In the genomic region with DNA sequence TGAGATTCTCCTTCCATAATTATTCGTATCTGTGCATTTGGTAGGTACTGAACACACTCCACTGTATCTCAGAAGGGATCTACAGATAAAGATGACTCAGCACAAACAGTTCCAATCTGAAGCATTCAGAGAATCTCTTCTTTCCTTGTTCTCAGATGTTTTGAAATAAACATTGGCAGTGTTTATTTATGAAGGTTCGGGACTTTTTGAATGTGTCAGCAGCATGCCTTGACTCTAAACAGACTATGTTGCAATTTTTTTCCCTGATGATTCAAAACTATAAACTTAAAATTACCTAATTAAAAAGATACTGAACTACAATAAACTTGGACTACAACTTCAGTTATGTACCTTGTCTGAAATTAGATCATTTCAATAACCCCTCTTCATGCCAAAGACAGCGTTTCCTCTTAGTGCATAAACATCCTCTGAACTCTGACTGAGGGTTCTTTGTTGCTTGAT, we compare ENCODE assay signal across 10 cellular contexts.
DNase-seq lines count a peak whose midpoint lies in the region; TF ChIP-seq lines count a peak whose summit lies in the region.
"Had no signal": no experiment of that assay in that cellular context is flagged by ENCODE, and none has a peak within 500 bp of the region (broad histone marks: within the 10 kb centered on the region; RNA-seq: fewer than 3 reads in every experiment).

No MANE protein-coding gene starts in this region.

- H3K4me3 ChIP-seq in SJSA1 (no peak overlapping the region), fibroblast of mammary gland (ENCODE audit: control insufficient read depth, low read depth, low read length) (no peak overlapping the region), prostate gland (no peak overlapping the region)

- H3K9me3 Mint-ChIP-seq in activated CD4-positive, alpha-beta T cell treated with anti-CD3 and anti-CD28 coated beads, Interleukin-2, amount 10 ng/mL, durations not matched to agents 7 days and 5 days = no peaks in the 10 kb centered on the region

- no peaks in the 10 kb centered on the region for H3K36me3 ChIP-seq in SJSA1
- H3K36me3 ChIP-seq in prostate gland = no peaks in the 10 kb centered on the region

- H3K9me3 ChIP-seq in SJSA1 (replicated peaks) (no peaks in the 10 kb centered on the region), prostate gland (no peaks in the 10 kb centered on the region)

- peaks cover 8% of the 10 kb centered on the region for H3K4me1 Mint-ChIP-seq in activated CD4-positive, alpha-beta T cell treated with anti-CD3 and anti-CD28 coated beads, Interleukin-2, amount 10 ng/mL, durations not matched to agents 7 days and 5 days

- H3K4me3 Mint-ChIP-seq in activated CD4-positive, alpha-beta T cell treated with anti-CD3 and anti-CD28 coated beads, Interleukin-2, amount 10 ng/mL, durations not matched to agents 7 days and 5 days = no peak overlapping the region

- TF ChIP-seq CTCF in fibroblast of mammary gland (conservative IDR thresholded peaks at IDR 0.05; ENCODE audit: control insufficient read depth, insufficient read depth, low read depth, low read length) (no peak), prostate gland (IDR thresholded peaks at IDR 0.05) (no peak)

- WGBS in prostate gland = 2% methylated on average over 3 of the region's 3 CpGs

- no peaks in the 10 kb centered on the region for H3K27me3 ChIP-seq in SJSA1 (replicated peaks)
- H3K27me3 ChIP-seq in prostate gland (replicated peaks; ENCODE audit: insufficient read depth) = no peaks in the 10 kb centered on the region

- POLR2A ChIA-PET in activated CD4-positive, alpha-beta T cell treated with anti-CD3 and anti-CD28 coated beads, Interleukin-2, amount 10 ng/mL, durations not matched to agents 7 days and 5 days (lab: Charles Lee) = no interaction called here

- H3K4me1 ChIP-seq in SJSA1 (replicated peaks) (peaks cover 26% of the 10 kb centered on the region), prostate gland (replicated peaks) (peaks cover 12% of the 10 kb centered on the region)

- TF ChIP-seq POLR2A in prostate gland (IDR thresholded peaks at IDR 0.05) = no peak

- peak overlapping the region; percentile 58 for H3K27ac ChIP-seq in SJSA1
- peak overlapping the region; percentile 76 to 83 for H3K27ac ChIP-seq in prostate gland

- no peaks in the 10 kb centered on the region for H3K36me3 Mint-ChIP-seq in activated CD4-positive, alpha-beta T cell treated with anti-CD3 and anti-CD28 coated beads, Interleukin-2, amount 10 ng/mL, durations not matched to agents 7 days and 5 days (ENCODE audit: low read depth)

- H3K27me3 Mint-ChIP-seq in activated CD4-positive, alpha-beta T cell treated with anti-CD3 and anti-CD28 coated beads, Interleukin-2, amount 10 ng/mL, durations not matched to agents 7 days and 5 days = no peaks in the 10 kb centered on the region

- CTCF ChIA-PET in activated CD4-positive, alpha-beta T cell treated with anti-CD3 and anti-CD28 coated beads, Interleukin-2, amount 10 ng/mL, durations not matched to agents 7 days and 5 days (lab: Charles Lee) = no interaction called here

- no peak overlapping the region for H3K27ac Mint-ChIP-seq in activated CD4-positive, alpha-beta T cell treated with anti-CD3 and anti-CD28 coated beads, Interleukin-2, amount 10 ng/mL, durations not matched to agents 7 days and 5 days

- DNase-seq in DMS53 treated with DMSO at 0.1 percent for 48 hours (lab: John Stamatoyannopoulos, UW; ENCODE audit: unreplicated experiment) (peak; percentile 9), SJSA1 (ENCODE audit: low read depth in 1 of 2, low spot score in 2 of 2) (peak in 1 of 2 experiments; percentile 85), fibroblast of mammary gland (ENCODE audit: low read depth) (peak; percentile 93), prostate gland (ENCODE audit: low spot score) (peak; percentile 45), GM19238 (ENCODE audit: insufficient read length, low spot score) (no peak)
- DNase-seq in effector CD8-positive, alpha-beta T cell (lab: John Stamatoyannopoulos, UW) = no peak
- no peak for DNase-seq in activated CD4-positive, alpha-beta T cell treated with anti-CD3 and anti-CD28 coated beads, Interleukin-2, amount 10 ng/mL, durations not matched to agents 7 days and 5 days
- DNase-seq in stimulated activated CD4-positive, alpha-beta T cell treated with anti-CD3 and anti-CD28 coated beads, Interleukin-4, amount 100 ng/mL, for 1 hour = no peak
- DNase-seq: amygdala, NCI-H1048 had no signal

- intact Hi-C loops in prostate gland (cut with DNase I) = loop anchor here (10.0 kb wide), 1 partner anchor 615 kb away; a partner anchor contains a TSS

Comparison
In these comparisons a context has a peak if more than half of its experiments do, and no peak if none do; other contexts are left out.
1. DNase-seq: peak in DMS53 treated with DMSO at 0.1 percent for 48 hours (single experiment), fibroblast of mammary gland (single experiment) and prostate gland (single experiment); none in GM19238 (single experiment), effector CD8-positive, alpha-beta T cell (single experiment), activated CD4-positive, alpha-beta T cell treated with anti-CD3 and anti-CD28 coated beads, Interleukin-2, amount 10 ng/mL, durations not matched to agents 7 days and 5 days (single experiment) and stimulated activated CD4-positive, alpha-beta T cell treated with anti-CD3 and anti-CD28 coated beads, Interleukin-4, amount 100 ng/mL, for 1 hour (single experiment).